ENCODE assay signal across 32 cellular contexts in genomic region chr17:80227666-80228065, GRCh38. TPM values are rescaled to one million over a fixed set of nuclear protein-coding genes. Genes with fewer than 3 reads are reported as not detected.
"Had no signal": no experiment of that assay in that cellular context is flagged by ENCODE, and none has a peak within 500 bp of the region (broad histone marks: within the 10 kb centered on the region; RNA-seq: fewer than 3 reads in every experiment).

No MANE protein-coding gene starts in this region.

- H3K36me3 ChIP-seq: breast epithelium, cardiac muscle cell had no signal

- H3K27me3 Mint-ChIP-seq: activated CD4-positive, alpha-beta memory T cell treated with anti-CD3 and anti-CD28 coated beads for 36 hours; activated CD4-positive, alpha-beta T cell treated with anti-CD3 and anti-CD28 coated beads for 36 hours; activated CD4-positive, alpha-beta T cell treated with anti-CD3 and anti-CD28 coated beads, Interleukin-2, amount 10 ng/mL, durations not matched to agents 24 days and 14 days; activated CD8-positive, alpha-beta memory T cell treated with anti-CD3 and anti-CD28 coated beads, Interleukin-2, amount 10 ng/mL, durations not matched to agents 7 days and 5 days; central memory CD8-positive, alpha-beta T cell had no signal

- H3K4me1 ChIP-seq: ascending aorta, breast epithelium had no signal

- H3K4me1 Mint-ChIP-seq: activated CD8-positive, alpha-beta memory T cell treated with anti-CD3 and anti-CD28 coated beads, Interleukin-2, amount 10 ng/mL, durations not matched to agents 7 days and 5 days; activated naive CD4-positive, alpha-beta T cell treated with anti-CD3 and anti-CD28 coated beads, Interleukin-2, amount 10 ng/mL, durations not matched to agents 7 days and 5 days; activated naive CD8-positive, alpha-beta T cell treated with anti-CD3 and anti-CD28 coated beads, Interleukin-2, amount 10 ng/mL, durations not matched to agents 7 days and 5 days had no signal

- H3K4me3 ChIP-seq: ascending aorta, breast epithelium, cardiac muscle cell, coronary artery, dorsolateral prefrontal cortex, esophagus squamous epithelium, gastroesophageal sphincter had no signal

- ATAC-seq: activated CD4-positive, alpha-beta T cell treated with anti-CD3 and anti-CD28 coated beads for 36 hours; activated CD8-positive, alpha-beta memory T cell treated with anti-CD3 and anti-CD28 coated beads, Interleukin-2, amount 10 ng/mL, durations not matched to agents 7 days and 5 days; activated CD8-positive, alpha-beta T cell treated with anti-CD3 and anti-CD28 coated beads, Interleukin-2, amount 10 ng/mL, durations not matched to agents 7 days and 5 days; activated naive CD4-positive, alpha-beta T cell treated with anti-CD3 and anti-CD28 coated beads, Interleukin-2, amount 50 U/mL, for 72 hours; activated T-cell treated with anti-CD3 and anti-CD28 coated beads, Interleukin-2, amount 50 U/mL, for 72 hours; gastroesophageal sphincter had no signal

- H3K27me3 ChIP-seq: ascending aorta, breast epithelium, cardiac muscle cell, dorsolateral prefrontal cortex, esophagus squamous epithelium, gastroesophageal sphincter had no signal

- H3K4me3 Mint-ChIP-seq: activated CD4-positive, alpha-beta memory T cell treated with anti-CD3 and anti-CD28 coated beads for 36 hours; activated CD4-positive, alpha-beta T cell treated with anti-CD3 and anti-CD28 coated beads for 36 hours; activated CD4-positive, alpha-beta T cell treated with anti-CD3 and anti-CD28 coated beads, Interleukin-2, amount 10 ng/mL, durations not matched to agents 24 days and 14 days; activated CD8-positive, alpha-beta memory T cell treated with anti-CD3 and anti-CD28 coated beads, Interleukin-2, amount 10 ng/mL, durations not matched to agents 7 days and 5 days; activated CD8-positive, alpha-beta T cell treated with anti-CD3 and anti-CD28 coated beads, Interleukin-2, amount 10 ng/mL, durations not matched to agents 7 days and 5 days; activated naive CD4-positive, alpha-beta T cell treated with anti-CD3 and anti-CD28 coated beads, Interleukin-2, amount 10 ng/mL, durations not matched to agents 7 days and 5 days; activated naive CD8-positive, alpha-beta T cell treated with anti-CD3 and anti-CD28 coated beads, Interleukin-2, amount 10 ng/mL, durations not matched to agents 7 days and 5 days; activated T-cell treated with anti-CD3 and anti-CD28 coated beads, Interleukin-2, amount 50 U/mL, for 72 hours; brain; central memory CD8-positive, alpha-beta T cell; dendritic cell treated with granulocyte-macrophage colony-stimulating factor and Interleukin-4, amounts not matched to agents 40 ng/mL and 50 ng/mL, for 4 days had no signal

- H3K27ac ChIP-seq: ascending aorta, breast epithelium, cardiac muscle cell, coronary artery, dorsolateral prefrontal cortex, epithelial cell of prostate, esophagus squamous epithelium, gastroesophageal sphincter had no signal

- DNase-seq: activated CD4-positive, alpha-beta memory T cell treated with anti-CD3 and anti-CD28 coated beads for 36 hours; activated CD4-positive, alpha-beta T cell treated with anti-CD3 and anti-CD28 coated beads for 36 hours; activated CD4-positive, alpha-beta T cell treated with anti-CD3 and anti-CD28 coated beads, Interleukin-2, amount 10 ng/mL, durations not matched to agents 24 days and 14 days; activated CD4-positive, CD25-positive, alpha-beta regulatory T cell; activated CD4-positive, CD25-positive, alpha-beta regulatory T cell treated with anti-CD3 and anti-CD28 coated beads, Interleukin-2, amount 50 U/mL, for 72 hours; activated CD8-positive, alpha-beta memory T cell treated with anti-CD3 and anti-CD28 coated beads, Interleukin-2, amount 10 ng/mL, durations not matched to agents 7 days and 5 days; activated CD8-positive, alpha-beta memory T cell treated with anti-CD3 and anti-CD28 coated beads, Interleukin-2, amount 50 U/mL, for 4 hours; activated CD8-positive, alpha-beta T cell treated with anti-CD3 and anti-CD28 coated beads, Interleukin-2, amount 10 ng/mL, durations not matched to agents 7 days and 5 days; activated gamma-delta T cell; activated naive CD4-positive, alpha-beta T cell; activated naive CD4-positive, alpha-beta T cell treated with anti-CD3 and anti-CD28 coated beads, Interleukin-2, amount 10 ng/mL, durations not matched to agents 7 days and 5 days; activated naive CD8-positive, alpha-beta T cell treated with anti-CD3 and anti-CD28 coated beads, Interleukin-2, amount 10 ng/mL, durations not matched to agents 7 days and 5 days; activated T-cell treated with anti-CD3 and anti-CD28 coated beads, Interleukin-2, amount 50 U/mL, for 1 hour; activated T-cell treated with anti-CD3 and anti-CD28 coated beads, Interleukin-2, amount 50 U/mL, for 72 hours; effector memory CD4-positive, alpha-beta T cell; esophagus squamous epithelium; foreskin melanocyte; T-helper 2 cell had no signal

RNA-seq across cellular contexts. Expression of gene CARD14, which starts 57.8 kb away (rescaled TPM):
- total RNA-seq: activated CD4-positive, alpha-beta memory T cell treated with anti-CD3 and anti-CD28 coated beads for 36 hours; activated CD4-positive, alpha-beta T cell treated with anti-CD3 and anti-CD28 coated beads for 36 hours; activated CD4-positive, alpha-beta T cell treated with anti-CD3 and anti-CD28 coated beads, Interleukin-2, amount 10 ng/mL, durations not matched to agents 24 days and 14 days; activated CD8-positive, alpha-beta memory T cell treated with anti-CD3 and anti-CD28 coated beads for 36 hours; activated CD8-positive, alpha-beta memory T cell treated with anti-CD3 and anti-CD28 coated beads, Interleukin-2, amount 10 ng/mL, durations not matched to agents 7 days and 5 days; activated CD8-positive, alpha-beta T cell treated with anti-CD3 and anti-CD28 coated beads, Interleukin-2, amount 10 ng/mL, durations not matched to agents 7 days and 5 days; activated naive CD8-positive, alpha-beta T cell treated with anti-CD3 and anti-CD28 coated beads, Interleukin-2, amount 10 ng/mL, durations not matched to agents 7 days and 5 days; T-helper 1 cell treated with Interleukin-12 subunit alpha and Interleukin-12 subunit beta and Interleukin-4 antibody, amounts not matched to agents 30 ng/mL and 1 ng/mL, for 36 hours had no signal
- polyA plus RNA-seq: fibroblast of lung had no signal
